ENCODE assay signal across 1 cellular context in genomic region chr17:54969658-54970572, GRCh38.
TF ChIP-seq lines count a peak whose summit lies in the region.

No MANE protein-coding gene starts in this region.

TF ChIP-seq in GM12878, 131 proteins besides CTCF, POLR2A, EP300 and RAD21:
- TF ChIP-seq, protein P1, sequence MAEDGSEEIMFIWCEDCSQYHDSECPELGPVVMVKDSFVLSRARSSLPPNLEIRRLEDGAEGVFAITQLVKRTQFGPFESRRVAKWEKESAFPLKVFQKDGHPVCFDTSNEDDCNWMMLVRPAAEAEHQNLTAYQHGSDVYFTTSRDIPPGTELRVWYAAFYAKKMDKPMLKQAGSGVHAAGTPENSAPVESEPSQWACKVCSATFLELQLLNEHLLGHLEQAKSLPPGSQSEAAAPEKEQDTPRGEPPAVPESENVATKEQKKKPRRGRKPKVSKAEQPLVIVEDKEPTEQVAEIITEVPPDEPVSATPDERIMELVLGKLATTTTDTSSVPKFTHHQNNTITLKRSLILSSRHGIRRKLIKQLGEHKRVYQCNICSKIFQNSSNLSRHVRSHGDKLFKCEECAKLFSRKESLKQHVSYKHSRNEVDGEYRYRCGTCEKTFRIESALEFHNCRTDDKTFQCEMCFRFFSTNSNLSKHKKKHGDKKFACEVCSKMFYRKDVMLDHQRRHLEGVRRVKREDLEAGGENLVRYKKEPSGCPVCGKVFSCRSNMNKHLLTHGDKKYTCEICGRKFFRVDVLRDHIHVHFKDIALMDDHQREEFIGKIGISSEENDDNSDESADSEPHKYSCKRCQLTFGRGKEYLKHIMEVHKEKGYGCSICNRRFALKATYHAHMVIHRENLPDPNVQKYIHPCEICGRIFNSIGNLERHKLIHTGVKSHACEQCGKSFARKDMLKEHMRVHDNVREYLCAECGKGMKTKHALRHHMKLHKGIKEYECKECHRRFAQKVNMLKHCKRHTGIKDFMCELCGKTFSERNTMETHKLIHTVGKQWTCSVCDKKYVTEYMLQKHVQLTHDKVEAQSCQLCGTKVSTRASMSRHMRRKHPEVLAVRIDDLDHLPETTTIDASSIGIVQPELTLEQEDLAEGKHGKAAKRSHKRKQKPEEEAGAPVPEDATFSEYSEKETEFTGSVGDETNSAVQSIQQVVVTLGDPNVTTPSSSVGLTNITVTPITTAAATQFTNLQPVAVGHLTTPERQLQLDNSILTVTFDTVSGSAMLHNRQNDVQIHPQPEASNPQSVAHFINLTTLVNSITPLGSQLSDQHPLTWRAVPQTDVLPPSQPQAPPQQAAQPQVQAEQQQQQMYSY (CRISPR knock-in tag; IDR thresholded peaks at IDR 0.05) = no peak
- TF ChIP-seq PKNOX1 (IDR thresholded peaks at IDR 0.05) (peak; percentile 73), ZBTB33 (IDR thresholded peaks at IDR 0.05) (no peak), RFX5 (IDR thresholded peaks at IDR 0.05; ENCODE audit: low read depth, low read length) (no peak), SIN3A (IDR thresholded peaks at IDR 0.05; ENCODE audit: low read depth, low read length) (no peak)
- TF ChIP-seq, protein P2, sequence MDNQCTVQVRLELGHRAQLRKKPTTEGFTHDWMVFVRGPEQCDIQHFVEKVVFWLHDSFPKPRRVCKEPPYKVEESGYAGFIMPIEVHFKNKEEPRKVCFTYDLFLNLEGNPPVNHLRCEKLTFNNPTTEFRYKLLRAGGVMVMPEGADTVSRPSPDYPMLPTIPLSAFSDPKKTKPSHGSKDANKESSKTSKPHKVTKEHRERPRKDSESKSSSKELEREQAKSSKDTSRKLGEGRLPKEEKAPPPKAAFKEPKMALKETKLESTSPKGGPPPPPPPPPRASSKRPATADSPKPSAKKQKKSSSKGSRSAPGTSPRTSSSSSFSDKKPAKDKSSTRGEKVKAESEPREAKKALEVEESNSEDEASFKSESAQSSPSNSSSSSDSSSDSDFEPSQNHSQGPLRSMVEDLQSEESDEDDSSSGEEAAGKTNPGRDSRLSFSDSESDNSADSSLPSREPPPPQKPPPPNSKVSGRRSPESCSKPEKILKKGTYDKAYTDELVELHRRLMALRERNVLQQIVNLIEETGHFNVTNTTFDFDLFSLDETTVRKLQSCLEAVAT (IDR thresholded peaks at IDR 0.05) = peak; percentile 43; the same call in 1 of the 2 replicates
